In genomic region chr7:40400525-40400924, GRCh38 we compare ENCODE assay signal across 22 cellular contexts.
"Had no signal": no experiment of that assay in that cellular context is flagged by ENCODE, and none has a peak within 500 bp of the region (broad histone marks: within the 10 kb centered on the region; RNA-seq: fewer than 3 reads in every experiment).

No MANE protein-coding gene starts in this region.

- H3K27me3 ChIP-seq: hepatocyte, pancreas, sigmoid colon, spleen, suprapubic skin, tibial nerve, uterus had no signal

- FAIRE-seq: pancreas, small intestine had no signal

- DNase-seq: islet precursor cell; left ventricle myocardium inferior; midbrain; mucosa of descending colon; naive thymus-derived CD4-positive, alpha-beta T cell; nucleus accumbens; pancreas; posterior cingulate gyrus; retina; right cardiac atrium; sigmoid colon; small intestine; spleen; stimulated activated CD4-positive, alpha-beta T cell treated with anti-CD3 and anti-CD28 coated beads, Interleukin-4, amount 100 ng/mL, for 24 hours; stimulated activated naive CD4-positive, alpha-beta T cell; uterus had no signal

- H3K36me3 ChIP-seq: left ventricle myocardium inferior, pancreas, prostate gland, sigmoid colon, spleen, suprapubic skin, tibial nerve, uterus had no signal

- H3K4me3 ChIP-seq: hepatocyte, left ventricle myocardium inferior, mucosa of descending colon, pancreas, prostate gland, sigmoid colon, spleen, suprapubic skin, tibial nerve, uterus had no signal

- H3K27ac ChIP-seq: hepatocyte, left ventricle myocardium inferior, pancreas, prostate gland, sigmoid colon, spleen, suprapubic skin, tibial nerve, uterus had no signal

- H3K4me1 ChIP-seq: left ventricle myocardium inferior, pancreas, prostate gland, spleen, suprapubic skin, tibial nerve, uterus had no signal

- H2AFZ ChIP-seq: hepatocyte had no signal

- H3K79me2 ChIP-seq: hepatocyte had no signal

- H3K4me2 ChIP-seq: hepatocyte had no signal

- ATAC-seq: mucosa of descending colon; naive thymus-derived CD4-positive, alpha-beta T cell; natural killer cell treated with Interleukin-12 subunit alpha and Interleukin-12 subunit beta and Interleukin-15 and Interleukin-18, amount 100 ng/mL, for 72 hours; pancreas; right cardiac atrium; stimulated activated effector memory CD8-positive, alpha-beta T cell treated with anti-CD3 and anti-CD28 coated beads, Interleukin-12 subunit alpha, Interleukin-12 subunit beta, amount 100 ng/mL, for 72 hours had no signal

- H3K9me3 ChIP-seq: mucosa of descending colon, pancreas, prostate gland, sigmoid colon, suprapubic skin, tibial nerve, uterus had no signal
